In genomic region chr20:52439385-52439784, GRCh38 we compare ENCODE assay signal across 16 cellular contexts.
DNase-seq lines count a peak whose midpoint lies in the region; ATAC-seq, FAIRE-seq and TF ChIP-seq lines count a peak whose summit lies in the region.
"Had no signal": no experiment of that assay in that cellular context is flagged by ENCODE, and none has a peak within 500 bp of the region (broad histone marks: within the 10 kb centered on the region; RNA-seq: fewer than 3 reads in every experiment).

No MANE protein-coding gene starts in this region.

- H3K23me2 ChIP-seq in H1 (ENCODE audit: low read depth, low read length) = no peaks in the 10 kb centered on the region

- no peak overlapping the region for H3K9ac ChIP-seq in H1 (replicated peaks in 1 of 4; ENCODE audit: extremely low read depth in 1 of 4, low read depth in 3 of 4, low read length in 3 of 4)

- H3K79me1 ChIP-seq in H1 (ENCODE audit: low read depth, low read length) = no peaks in the 10 kb centered on the region

- no peak overlapping the region for H3K56ac ChIP-seq in H1 (replicated peaks; ENCODE audit: insufficient read length, low read depth, low read length)

- H4K5ac ChIP-seq in H1 (ENCODE audit: insufficient read length, low read depth, low read length) = no peak overlapping the region

- no peak overlapping the region for H3K23ac ChIP-seq in H1 (ENCODE audit: insufficient read length)

- H2BK5ac ChIP-seq in H1 (ENCODE audit: low read depth, low read length) = no peak overlapping the region

- H2BK15ac ChIP-seq in H1 (ENCODE audit: low read length) = no peak overlapping the region

- H3K9me3 Mint-ChIP-seq in progenitor cell of endocrine pancreas (ENCODE audit: low read depth) = no peaks in the 10 kb centered on the region
- H3K9me3 Mint-ChIP-seq: CD4-positive, alpha-beta T cell had no signal

- no peak overlapping the region for H3K14ac ChIP-seq in H1 (ENCODE audit: insufficient read length)

- H3K4me1 ChIP-seq in A549 (no peaks in the 10 kb centered on the region), H1 (replicated peaks in 1 of 4; ENCODE audit: control insufficient read depth in 3 of 4, insufficient read depth in 4 of 4, low read length in 3 of 4) (0 out of 7 replicates have a peak, but pooled peaks cover 0 to 2% (median 0%) of the 10 kb centered on the region in 4 experiments)
- H3K4me1 ChIP-seq: HAP-1 had no signal

- H3K4me3 Mint-ChIP-seq in progenitor cell of endocrine pancreas (ENCODE audit: low read depth) = no peak overlapping the region
- H3K4me3 Mint-ChIP-seq: B cell; CD4-positive, alpha-beta T cell had no signal

- TF ChIP-seq RAD21 in A549 (conservative IDR thresholded peaks at IDR 0.05 in 1 of 2, IDR thresholded peaks at IDR 0.05 in 1 of 2) (no peak), H1 (IDR thresholded peaks at IDR 0.05 in 1 of 2, conservative IDR thresholded peaks at IDR 0.05 in 1 of 2; ENCODE audit: low read depth in 2 of 2, low read length in 2 of 2) (no peak)

- H4K91ac ChIP-seq in H1 (replicated peaks; ENCODE audit: insufficient read length, low read length) = no peak overlapping the region

- TF ChIP-seq EP300 in A549 (IDR thresholded peaks at IDR 0.05) = no peak
- TF ChIP-seq EP300 in H1 (IDR thresholded peaks at IDR 0.05; ENCODE audit: borderline replicate concordance in 1 of 2, low read depth in 2 of 2, low read length in 2 of 2) = no peak

- H3K27me3 Mint-ChIP-seq in progenitor cell of endocrine pancreas = peaks cover 4% of the 10 kb centered on the region

- H3K27ac ChIP-seq in A549 (no peak overlapping the region), H1 (ENCODE audit: low read depth, low read length) (no peak overlapping the region)

- H2AFZ ChIP-seq in H1 (ENCODE audit: low read length) = no peak overlapping the region

- ATAC-seq in A549 (no peak), HG02642 (IDR thresholded peaks at IDR 0.05; ENCODE audit: poor library complexity, unreplicated experiment) (no peak)

- H3K4me2 ChIP-seq in A549 = no peak overlapping the region
- no peak overlapping the region for H3K4me2 ChIP-seq in H1 (ENCODE audit: insufficient read depth in 1 of 2, low read depth in 2 of 2, low read length in 2 of 2)

- H3K4me3 ChIP-seq in A549 = no peak overlapping the region
- no peak overlapping the region for H3K4me3 ChIP-seq in H1 (ENCODE audit: extremely low read depth in 1 of 4, insufficient read depth in 2 of 4, low read depth in 3 of 4, low read length in 4 of 4)
- H3K4me3 ChIP-seq: HAP-1 had no signal

- H4K8ac ChIP-seq in H1 (ENCODE audit: extremely low read depth, insufficient read depth, low read length) = no peak overlapping the region

- H4K20me1 ChIP-seq in H1 (replicated peaks in 1 of 2; ENCODE audit: control insufficient read depth in 1 of 2, insufficient read depth in 2 of 2, low read length in 2 of 2) = no peaks in the 10 kb centered on the region

- H3K4ac ChIP-seq in H1 (replicated peaks; ENCODE audit: insufficient read length, low read depth, low read length) = no peak overlapping the region

- H3K18ac ChIP-seq in H1 (ENCODE audit: extremely low read depth, low read length) = no peak overlapping the region

- H3K79me2 ChIP-seq in H1 (ENCODE audit: control insufficient read depth in 1 of 2, insufficient read depth in 2 of 2, low read length in 2 of 2) = no peaks in the 10 kb centered on the region

- H3K4me1 Mint-ChIP-seq in progenitor cell of endocrine pancreas (ENCODE audit: low read depth) = peaks cover 14% of the 10 kb centered on the region
- H3K4me1 Mint-ChIP-seq: B cell had no signal

- CTCF ChIA-PET in A549 (lab: Yijun Ruan, JAX) = no interaction called here
- CTCF ChIA-PET in H1 (lab: Charles Lee; ENCODE audit: partially characterized antibody) = interaction anchor here (1.1 to 1.2 kb wide), 2 partner anchors 127 to 311 kb away, joined by 3 read pairs; no protein-coding TSS in a partner anchor

- no peak for TF ChIP-seq POLR2A in A549 (IDR thresholded peaks at IDR 0.05; ENCODE audit: low read length)
- TF ChIP-seq POLR2A in H1 (IDR thresholded peaks at IDR 0.05; ENCODE audit: control extremely low read depth in 1 of 2, low read depth in 2 of 2, low read length in 2 of 2) = no peak

- H3K27me3 ChIP-seq in H1 (replicated peaks in 1 of 4; ENCODE audit: control insufficient read depth in 3 of 4, extremely low read depth in 1 of 4, insufficient read depth in 3 of 4, low read length in 3 of 4) = no peaks in the 10 kb centered on the region

- no peaks in the 10 kb centered on the region for H3K9me3 ChIP-seq in A549
- H3K9me3 ChIP-seq in H1 (ENCODE audit: insufficient read depth in 2 of 2, low read depth in 1 of 2, low read length in 1 of 2) = no peaks in the 10 kb centered on the region
- H3K9me3 ChIP-seq: HAP-1 had no signal

- TF ChIP-seq CTCF in A549 (IDR thresholded peaks at IDR 0.05) (no peak), H1 (IDR thresholded peaks at IDR 0.05; ENCODE audit: control extremely low read depth in 1 of 3, insufficient read depth in 1 of 3, low read depth in 1 of 3, low read length in 3 of 3) (no peak), progenitor cell of endocrine pancreas (IDR thresholded peaks at IDR 0.05; ENCODE audit: unreplicated experiment) (no peak)

- H2AK5ac ChIP-seq in H1 (ENCODE audit: low read depth, low read length) = no peak overlapping the region

- no peaks in the 10 kb centered on the region for H3K36me3 Mint-ChIP-seq in progenitor cell of endocrine pancreas (ENCODE audit: insufficient read depth)

- no peak overlapping the region for H2BK12ac ChIP-seq in H1 (ENCODE audit: low read depth, low read length)

- H2BK120ac ChIP-seq in H1 (replicated peaks; ENCODE audit: low read depth, low read length) = no peak overlapping the region

- H3K36me3 ChIP-seq in H1 (ENCODE audit: control insufficient read depth in 2 of 4, insufficient read depth in 4 of 4, low read length in 3 of 4) = no peaks in the 10 kb centered on the region
- H3K36me3 ChIP-seq: HAP-1 had no signal

- DNase-seq in A549 (ENCODE audit: low read depth in 1 of 2, low spot score in 1 of 2) (no peak), NCI-H2227 (lab: John Stamatoyannopoulos, UW; ENCODE audit: unreplicated experiment) (peak; percentile 40), H1 (ENCODE audit: low read depth in 1 of 2, low spot score in 2 of 2) (no peak), progenitor cell of endocrine pancreas (ENCODE audit: low spot score, unreplicated experiment) (peak; percentile 13), activated T-cell treated with anti-CD3 and anti-CD28 coated beads for 4 hours (no peak), NCI-H526 (lab: John Stamatoyannopoulos, UW) (no peak)
- DNase-seq: Calu3; CD4-positive, alpha-beta T cell; DMS 273 treated with DMSO at 0.1 percent for 48 hours; GOT3; KG1 had no signal

- WGBS in A549 (ENCODE audit: missing lambda C conversion rate) = 61% methylated on average over 4 of the region's 4 CpGs
- 90% methylated on average over 4 of the region's 4 CpGs; no CpG with 5 or more reads in 1 of the 2 experiments for WGBS in H1 (ENCODE audit: extremely low coverage in 1 of 2, insufficient coverage in 1 of 2, insufficient read length in 1 of 2, insufficient replicate concordance in 2 of 2, low coverage in 1 of 2, low lambda C conversion rate in 2 of 2, missing lambda C conversion rate in 1 of 2), 2 experiments

- no peak overlapping the region for H2BK20ac ChIP-seq in H1 (ENCODE audit: low read length)

- FAIRE-seq in A549 (lab: Jason Lieb, UNC) (no peak), H1 (lab: Jason Lieb, UNC) (no peak)
- FAIRE-seq: GM18507, HTR-8/SVneo had no signal

- peak overlapping the region; percentile 67 for H3K27ac Mint-ChIP-seq in progenitor cell of endocrine pancreas
- H3K27ac Mint-ChIP-seq: B cell; CD4-positive, alpha-beta T cell had no signal

- POLR2A ChIA-PET in A549 (lab: Yijun Ruan, JAX) (no interaction called here), H1 (lab: Charles Lee; ENCODE audit: partially characterized antibody) (no interaction called here)

TF ChIP-seq in A549, 52 proteins besides CTCF, POLR2A, EP300 and RAD21:
- no peak for TF ChIP-seq RNF2 (IDR thresholded peaks at IDR 0.05; ENCODE audit: borderline replicate concordance, low read depth)
- peak; percentile 95 for TF ChIP-seq MAFK (IDR thresholded peaks at IDR 0.05; ENCODE audit: partially characterized antibody)

TF ChIP-seq in H1, 55 proteins besides CTCF, POLR2A, EP300 and RAD21:
- TF ChIP-seq MAFK (IDR thresholded peaks at IDR 0.05; ENCODE audit: low read depth, low read length) (peak; percentile 100), BACH1 (IDR thresholded peaks at IDR 0.05; ENCODE audit: low read length) (peak; percentile 51), POLR2AphosphoS5 (IDR thresholded peaks at IDR 0.05; ENCODE audit: low read depth, low read length) (no peak)

Comparison
In these comparisons a context has a peak if more than half of its experiments do, and no peak if none do; other contexts are left out.
1. DNase-seq: peak in NCI-H2227 (single experiment) and progenitor cell of endocrine pancreas (single experiment); none in A549 (0 of 2), H1 (0 of 2), activated T-cell treated with anti-CD3 and anti-CD28 coated beads for 4 hours (single experiment) and NCI-H526 (0 of 2).
2. Of the 18 proteins assayed by ChIP-seq in both H1 and A549: peak only in H1: none; only in A549: none; in both: MAFK; in neither: 17.